ENCODE assay signal across 8 cellular contexts in genomic region chr2:222656544-222657446, GRCh38. TPM values are rescaled to one million over a fixed set of nuclear protein-coding genes. Genes with fewer than 3 reads are reported as not detected.
DNase-seq lines count a peak whose midpoint lies in the region; TF ChIP-seq lines count a peak whose summit lies in the region.

No MANE protein-coding gene starts in this region.

- in situ Hi-C loops in GM23248 (cut with MboI), result no loop called here

- H3K4me3 ChIP-seq in GM12864 (ENCODE audit: low read depth, low read length) (peak overlapping the region; percentile 66), GM23248 (peak overlapping the region; percentile 96), MG63 (peak overlapping the region; percentile 99), choroid plexus epithelial cell (ENCODE audit: low read depth, low read length) (peak overlapping the region; percentile 90), mucosa of rectum (ENCODE audit: low read length in 2 of 2) (peak overlapping the region; percentile 77 to 98)

- H3K36me3 ChIP-seq in GM23248 (ENCODE audit: low read depth), result no peaks in the 10 kb centered on the region
- H3K36me3 ChIP-seq in MG63, result peaks cover 22% of the 10 kb centered on the region
- H3K36me3 ChIP-seq in mucosa of rectum (ENCODE audit: control insufficient read depth in 2 of 2, insufficient read depth in 2 of 2, low read length in 2 of 2), result no peaks in the 10 kb centered on the region

- no peak for TF ChIP-seq CTCF in GM12864 (IDR thresholded peaks at IDR 0.05; ENCODE audit: low read depth, low read length, missing control alignments)
- no peak for TF ChIP-seq CTCF in choroid plexus epithelial cell (conservative IDR thresholded peaks at IDR 0.05; ENCODE audit: low read depth, low read length)

- H2AFZ ChIP-seq in GM23248, result peak overlapping the region; percentile 93

- peaks cover 22% of the 10 kb centered on the region for H3F3A ChIP-seq in GM23248 (ENCODE audit: insufficient read depth)

- 9 to 11% methylated on average over 11 of the region's 11 CpGs for WGBS in GM23248 (ENCODE audit: low coverage in 1 of 2, low lambda C conversion rate in 2 of 2, missing lambda C conversion rate in 2 of 2), 2 experiments

- H3K4me1 ChIP-seq in GM23248 (ENCODE audit: insufficient read depth), result peaks cover 18% of the 10 kb centered on the region
- peaks cover 15 to 29% of the 10 kb centered on the region in 2 donors for H3K4me1 ChIP-seq in mucosa of rectum (ENCODE audit: control insufficient read depth in 2 of 2, insufficient read depth in 2 of 2, low read length in 2 of 2)

- H3K27ac ChIP-seq in GM23248, result peak overlapping the region; percentile 98
- H3K27ac ChIP-seq in mucosa of rectum (ENCODE audit: low read depth in 2 of 2, low read length in 2 of 2), result peak overlapping the region in 1 of 2 donors; percentile 83

- no peak for DNase-seq in GM12864 (ENCODE audit: low read depth)
- DNase-seq in GM23248, result peak; percentile 39
- DNase-seq in MG63, result peak; percentile 7
- DNase-seq in choroid plexus epithelial cell (ENCODE audit: low read depth), result no peak
- DNase-seq in NCI-H1436 treated with DMSO at 0.1 percent for 48 hours (lab: John Stamatoyannopoulos, UW), result no peak
- DNase-seq in GM19238 (ENCODE audit: insufficient read length, low spot score), result no peak
- DNase-seq in hypothalamus (lab: John Stamatoyannopoulos, UW), result no peak

- no peaks in the 10 kb centered on the region for H3K27me3 ChIP-seq in GM23248 (replicated peaks; ENCODE audit: insufficient read depth)
- H3K27me3 ChIP-seq in MG63, result no peaks in the 10 kb centered on the region
- no peaks in the 10 kb centered on the region for H3K27me3 ChIP-seq in mucosa of rectum (ENCODE audit: control insufficient read depth in 2 of 2, insufficient read depth in 2 of 2, low read length in 2 of 2)

- peak overlapping the region; percentile 98 for H3K9ac ChIP-seq in GM23248
- peak overlapping the region; percentile 72 to 79 for H3K9ac ChIP-seq in mucosa of rectum (ENCODE audit: low read depth in 1 of 2, low read length in 2 of 2)

- no peaks in the 10 kb centered on the region for H3K9me2 ChIP-seq in GM23248 (ENCODE audit: insufficient read depth)

- peak overlapping the region; percentile 95 for H3K4me2 ChIP-seq in GM23248 (ENCODE audit: unreplicated experiment)

- H3K79me2 ChIP-seq in GM23248 (ENCODE audit: insufficient read depth), result peaks cover 44% of the 10 kb centered on the region

- H3K9me3 ChIP-seq in GM23248 (ENCODE audit: low read depth) (no peaks in the 10 kb centered on the region), MG63 (no peaks in the 10 kb centered on the region), mucosa of rectum (ENCODE audit: control insufficient read depth in 2 of 2, low read length in 2 of 2) (no peaks in the 10 kb centered on the region)

- no peaks in the 10 kb centered on the region for H4K20me1 ChIP-seq in GM23248 (ENCODE audit: insufficient read depth)

RNA-seq across cellular contexts. Expression of gene FARSB, which starts 0.9 kb away (rescaled TPM):
- 16.8 and 17.7 TPM in 2 replicates for total RNA-seq in GM23248 (2014; rRNA removed; shearing (Covaris generic))
- polyA plus RNA-seq in GM23248 (2016; fragmentation: Nextera tagmentation; extraction: Ambion mirVana), result 40.3 and 42.5 TPM in 2 replicates
- 8.9 and 11.0 TPM in 2 replicates for total RNA-seq in MG63 (2014; rRNA removed; shearing (Covaris generic); ENCODE audit: low replicate concordance)

RNA-seq across cellular contexts. Expression of gene MOGAT1, which starts 14.7 kb away (rescaled TPM):
- total RNA-seq in GM23248 (2014; rRNA removed; shearing (Covaris generic)), result not detected in 2 replicates
- not detected in 2 replicates for polyA plus RNA-seq in GM23248 (2016; fragmentation: Nextera tagmentation; extraction: Ambion mirVana)
- not detected in 2 replicates for total RNA-seq in MG63 (2014; rRNA removed; shearing (Covaris generic); ENCODE audit: low replicate concordance)

Comparison
In these comparisons a context has a peak if more than half of its experiments do, and no peak if none do; other contexts are left out.
1. DNase-seq: peak in GM23248 (single experiment) and MG63 (single experiment); none in GM12864 (single experiment), choroid plexus epithelial cell (single experiment), NCI-H1436 treated with DMSO at 0.1 percent for 48 hours (single experiment), GM19238 (single experiment) and hypothalamus (0 of 51).
2. Peak in every context shown above with its lines, with median percentiles within 50 percentile points of each other: H3K4me3 ChIP-seq.